8 cellular contexts compared by ENCODE assay signal in genomic region chr11:65424200-65425104, GRCh38. TPM values are rescaled to one million over a fixed set of nuclear protein-coding genes. Genes with fewer than 3 reads are reported as not detected.
DNase-seq lines count a peak whose midpoint lies in the region; ATAC-seq and TF ChIP-seq lines count a peak whose summit lies in the region.

No MANE protein-coding gene starts in this region.

- peak overlapping the region; percentile 93 to 97 (median 94) for H3K4me3 Mint-ChIP-seq in CD8-positive, alpha-beta memory T cell
- H3K4me3 Mint-ChIP-seq in activated naive CD4-positive, alpha-beta T cell treated with anti-CD3 and anti-CD28 coated beads, Interleukin-2, amount 50 U/mL, for 24 hours: peak overlapping the region; percentile 96

- no peaks in the 10 kb centered on the region for H3K27me3 ChIP-seq in CD8-positive, alpha-beta memory T cell (ENCODE audit: insufficient read depth, low read length, poor library complexity, severe bottlenecking)
- no peaks in the 10 kb centered on the region for H3K27me3 ChIP-seq in left ventricle myocardium inferior (ENCODE audit: low read depth)

- H3K4me3 ChIP-seq in CD8-positive, alpha-beta memory T cell (ENCODE audit: low read length): peak overlapping the region; percentile 89
- H3K4me3 ChIP-seq in NB4 (ENCODE audit: low read depth, low read length) (peak overlapping the region; percentile 76), left ventricle myocardium inferior (peak overlapping the region; percentile 80)

- ATAC-seq in sciatic nerve (no peak), GM19395 (IDR thresholded peaks at IDR 0.05; ENCODE audit: unreplicated experiment) (no peak), GM19324 (IDR thresholded peaks at IDR 0.05; ENCODE audit: low FRiP score, unreplicated experiment) (no peak)

- H3K36me3 Mint-ChIP-seq in CD8-positive, alpha-beta memory T cell: peaks cover 28 to 60% (median 32%) of the 10 kb centered on the region in 3 donors
- H3K36me3 Mint-ChIP-seq in activated naive CD4-positive, alpha-beta T cell treated with anti-CD3 and anti-CD28 coated beads, Interleukin-2, amount 50 U/mL, for 24 hours: peaks cover 31% of the 10 kb centered on the region

- H3K27ac Mint-ChIP-seq in CD8-positive, alpha-beta memory T cell: peak overlapping the region; percentile 94 to 100 (median 97)
- peak overlapping the region; percentile 97 for H3K27ac Mint-ChIP-seq in activated naive CD4-positive, alpha-beta T cell treated with anti-CD3 and anti-CD28 coated beads, Interleukin-2, amount 50 U/mL, for 24 hours

- peak; percentile 15 for TF ChIP-seq POLR2A in NB4 (IDR thresholded peaks at IDR 0.05; ENCODE audit: extremely low read depth, insufficient read length)

- peaks cover 0 to 4% (median 0%) of the 10 kb centered on the region in 5 donors for H3K9me3 Mint-ChIP-seq in CD8-positive, alpha-beta memory T cell
- H3K9me3 Mint-ChIP-seq in activated naive CD4-positive, alpha-beta T cell treated with anti-CD3 and anti-CD28 coated beads, Interleukin-2, amount 50 U/mL, for 24 hours: no peaks in the 10 kb centered on the region

- TF ChIP-seq CTCF in NB4 (IDR thresholded peaks at IDR 0.05; ENCODE audit: low read depth, low read length): no peak
- no peak for TF ChIP-seq CTCF in left ventricle myocardium inferior (IDR thresholded peaks at IDR 0.05; ENCODE audit: borderline replicate concordance)

- H3K27ac ChIP-seq in CD8-positive, alpha-beta memory T cell (ENCODE audit: low read depth, low read length): peak overlapping the region; percentile 98
- H3K27ac ChIP-seq in left ventricle myocardium inferior (replicated peaks): peak overlapping the region; percentile 100

- CTCF ChIA-PET in CD8-positive, alpha-beta memory T cell (lab: Charles Lee): interaction anchor here (0.7 to 11.7 kb wide), 9 partner anchors 8 to 101 kb away, joined by 3 to 448 read pairs (median 4); partner anchors contain the start of genes MALAT1 and SCYL1

- intact Hi-C loops in left ventricle myocardium inferior (cut with micrococcal nuclease): loop anchor here (5.0 kb wide), 1 partner anchor 78 kb away; no protein-coding TSS in a partner anchor
- intact Hi-C loops in sciatic nerve (cut with DNase I): no loop called here

- H3K27me3 Mint-ChIP-seq in CD8-positive, alpha-beta memory T cell: peaks cover 0 to 24% of the 10 kb centered on the region in 2 donors
- H3K27me3 Mint-ChIP-seq in activated naive CD4-positive, alpha-beta T cell treated with anti-CD3 and anti-CD28 coated beads, Interleukin-2, amount 50 U/mL, for 24 hours: no peaks in the 10 kb centered on the region

- H3K36me3 ChIP-seq in CD8-positive, alpha-beta memory T cell (ENCODE audit: insufficient read depth, low read length): peaks cover 6% of the 10 kb centered on the region
- H3K36me3 ChIP-seq in left ventricle myocardium inferior: peaks cover 56% of the 10 kb centered on the region

- peaks cover 55 to 62% (median 61%) of the 10 kb centered on the region in 3 donors for H3K4me1 Mint-ChIP-seq in CD8-positive, alpha-beta memory T cell
- peaks cover 42% of the 10 kb centered on the region for H3K4me1 Mint-ChIP-seq in activated naive CD4-positive, alpha-beta T cell treated with anti-CD3 and anti-CD28 coated beads, Interleukin-2, amount 50 U/mL, for 24 hours

- POLR2A ChIA-PET in CD8-positive, alpha-beta memory T cell (lab: Charles Lee): interaction anchor here (0.5 to 20.1 kb wide), 19 partner anchors 8 to 214 kb away, joined by 3 to 1366 read pairs (median 4); partner anchors contain the start of genes EHBP1L1, FAM89B, FRMD8 and MALAT1

- DNase-seq in CD8-positive, alpha-beta memory T cell: peak in 4 of 5 donors; percentile 44 to 75 (median 70)
- DNase-seq in NB4 (ENCODE audit: low read depth): peak; percentile 53
- DNase-seq in left ventricle myocardium inferior: peak; percentile 50
- peak; percentile 86 for DNase-seq in sciatic nerve (ENCODE audit: low spot score)
- DNase-seq in DMS 273 treated with DMSO at 0.1 percent for 48 hours (lab: John Stamatoyannopoulos, UW): no peak

- H3K4me1 ChIP-seq in CD8-positive, alpha-beta memory T cell (ENCODE audit: insufficient read depth, low read length): peaks cover 52% of the 10 kb centered on the region
- H3K4me1 ChIP-seq in left ventricle myocardium inferior: peaks cover 86% of the 10 kb centered on the region

- no peaks in the 10 kb centered on the region for H3K9me3 ChIP-seq in CD8-positive, alpha-beta memory T cell (ENCODE audit: low read length)
- H3K9me3 ChIP-seq in left ventricle myocardium inferior (replicated peaks): no peaks in the 10 kb centered on the region

RNA-seq across cellular contexts. Expression of gene NEAT1, which starts 1.9 kb away (rescaled TPM):
- total RNA-seq in CD8-positive, alpha-beta memory T cell: 100 to 1,000 TPM; 196 to 204 TPM
- polyA plus RNA-seq in CD8-positive, alpha-beta memory T cell: 2.7 TPM
- total RNA-seq in left ventricle myocardium inferior (405 TPM), sciatic nerve (1,255 TPM)

RNA-seq across cellular contexts. Expression of gene FRMD8, which starts 38.0 kb away (rescaled TPM):
- 10 to 100 TPM; 44.9 to 49.8 TPM for total RNA-seq in CD8-positive, alpha-beta memory T cell
- 60.6 TPM for polyA plus RNA-seq in CD8-positive, alpha-beta memory T cell
- total RNA-seq in left ventricle myocardium inferior: 8.4 TPM
- total RNA-seq in sciatic nerve: 65.9 TPM

RNA-seq across cellular contexts. Expression of gene SLC25A45, which starts 42.0 kb away (rescaled TPM):
- 10 to 100 TPM; 13.3 to 13.8 TPM for total RNA-seq in CD8-positive, alpha-beta memory T cell
- 14.6 TPM for polyA plus RNA-seq in CD8-positive, alpha-beta memory T cell
- total RNA-seq in left ventricle myocardium inferior (5.0 TPM), sciatic nerve (12.0 TPM)
